8 cellular contexts compared by ENCODE assay signal in the genomic region with DNA sequence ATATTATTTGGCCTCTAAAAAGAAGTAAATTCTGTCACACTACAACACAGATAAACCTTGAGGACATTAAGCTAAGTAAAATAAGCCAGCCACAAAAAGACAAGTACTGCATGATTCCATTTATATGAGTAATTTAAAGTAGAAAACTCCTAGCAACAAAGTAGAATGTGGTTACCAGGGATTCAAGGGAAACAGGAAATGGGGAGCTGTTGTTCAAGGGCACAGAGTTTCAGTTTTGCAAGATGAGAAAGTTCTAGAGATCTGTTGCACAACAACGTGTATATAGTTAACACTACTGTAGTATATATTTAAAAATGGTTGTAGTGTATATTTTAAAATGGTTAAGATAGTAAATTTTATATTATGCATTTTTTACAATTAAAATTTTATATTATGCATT. TPM values are rescaled to one million over a fixed set of nuclear protein-coding genes. Genes with fewer than 3 reads are reported as not detected.
DNase-seq lines count a peak whose midpoint lies in the region; ATAC-seq and TF ChIP-seq lines count a peak whose summit lies in the region.

No MANE protein-coding gene starts in this region.

- intact Hi-C loops in lower lobe of right lung (cut with DNase I) = no loop called here

- no peak overlapping the region for H3K4me3 ChIP-seq in KMS-11 (IDR thresholded peaks at IDR 0.05; ENCODE audit: insufficient read depth, low read depth, low read length)
- no peak overlapping the region for H3K4me3 ChIP-seq in astrocyte of the spinal cord (ENCODE audit: low read depth, low read length)
- no peak overlapping the region for H3K4me3 ChIP-seq in lower lobe of right lung

- H3K27me3 ChIP-seq in KMS-11 (ENCODE audit: insufficient read depth, low read depth) (no peaks in the 10 kb centered on the region), lower lobe of right lung (ENCODE audit: low read depth) (no peaks in the 10 kb centered on the region)

- H3K9me3 ChIP-seq in lower lobe of right lung = no peaks in the 10 kb centered on the region

- DNase-seq in AML-193 (lab: John Stamatoyannopoulos, UW) (peak; percentile 86 to 92), astrocyte of the spinal cord (ENCODE audit: low read depth, low spot score) (peak; percentile 92), lower lobe of right lung (no peak), hippocampal formation (lab: John Stamatoyannopoulos, UW) (no peak)

- H3K9ac ChIP-seq in KMS-11 = no peak overlapping the region

- no peak overlapping the region for H2AFZ ChIP-seq in KMS-11 (ENCODE audit: low read depth)

- no peaks in the 10 kb centered on the region for H4K20me1 ChIP-seq in KMS-11 (ENCODE audit: insufficient read depth)

- ATAC-seq in lower lobe of right lung (peak; percentile 57 to 74), GM21786 (IDR thresholded peaks at IDR 0.05; ENCODE audit: unreplicated experiment) (no peak), HG02759 (IDR thresholded peaks at IDR 0.05; ENCODE audit: unreplicated experiment) (no peak), HG03460 (IDR thresholded peaks at IDR 0.05; ENCODE audit: unreplicated experiment) (no peak)

- H3K4me1 ChIP-seq in KMS-11 (ENCODE audit: low read depth, poor library complexity, severe bottlenecking) (peaks cover 50% of the 10 kb centered on the region), lower lobe of right lung (peaks cover 10% of the 10 kb centered on the region)

- in situ Hi-C loops in astrocyte of the spinal cord (cut with HindIII; ENCODE audit: low sequenced_read_pairs) = no loop called here

- H3K36me3 ChIP-seq in KMS-11 (ENCODE audit: insufficient read depth) (peaks cover 14% of the 10 kb centered on the region; the same call in 1 of the 2 replicates), lower lobe of right lung (peaks cover 92% of the 10 kb centered on the region)

- H3K27ac ChIP-seq in KMS-11 (peak overlapping the region; percentile 48; the same call in 1 of the 2 replicates), lower lobe of right lung (peak overlapping the region; percentile 13)

- H3K4me2 ChIP-seq in KMS-11 = peak overlapping the region; percentile 31

- TF ChIP-seq CTCF in KMS-11 (conservative IDR thresholded peaks at IDR 0.05; ENCODE audit: low read depth, low read length) (no peak), astrocyte of the spinal cord (IDR thresholded peaks at IDR 0.05; ENCODE audit: low read depth, low read length) (no peak), lower lobe of right lung (IDR thresholded peaks at IDR 0.05) (no peak)

- H3K79me2 ChIP-seq in KMS-11 (ENCODE audit: insufficient read depth, low read depth) = 0 out of 2 replicates have a peak, but pooled peaks cover 6% of the 10 kb centered on the region

RNA-seq across cellular contexts. Expression of gene SEC31A, which starts 25.4 kb away (rescaled TPM):
- total RNA-seq in lower lobe of right lung = 183 TPM

RNA-seq across cellular contexts. Expression of gene THAP9, which starts 34.9 kb away (rescaled TPM):
- total RNA-seq in lower lobe of right lung = 5.0 TPM

Comparison
In these comparisons a context has a peak if more than half of its experiments do, and no peak if none do; other contexts are left out.
1. DNase-seq: peak in AML-193 (2 of 2) and astrocyte of the spinal cord (single experiment); none in lower lobe of right lung (single experiment) and hippocampal formation (0 of 2).
2. ATAC-seq: peak in lower lobe of right lung (2 of 2); none in GM21786 (single experiment), HG02759 (single experiment) and HG03460 (single experiment).